8 cellular contexts compared by ENCODE assay signal in genomic region chr12:57229041-57229633, GRCh38. TPM values are rescaled to one million over a fixed set of nuclear protein-coding genes. Genes with fewer than 3 reads are reported as not detected.
A peak's percentile ranks its signal among the peaks of the same experiment; 100 is the strongest.
DNase-seq lines count a peak whose midpoint lies in the region; ATAC-seq, FAIRE-seq and TF ChIP-seq lines count a peak whose summit lies in the region.

No MANE protein-coding gene starts in this region.

- 12% methylated on average over 9 of the region's 9 CpGs; no CpG with 5 or more reads in 1 of the 2 donors for WGBS in transverse colon (ENCODE audit: low coverage in 1 of 2), 2 donors

- H3K9me3 Mint-ChIP-seq in activated B cell treated with CpG ODN at 0.5 μM for 24 hours: no peaks in the 10 kb centered on the region
- H3K9me3 Mint-ChIP-seq in immature natural killer cell: no peaks in the 10 kb centered on the region

- H3K4me1 Mint-ChIP-seq in activated B cell treated with CpG ODN at 0.5 μM for 24 hours: peaks cover 79% of the 10 kb centered on the region
- H3K4me1 Mint-ChIP-seq in immature natural killer cell: peaks cover 47 to 59% of the 10 kb centered on the region in 2 donors

- no peak for TF ChIP-seq EP300 in transverse colon (IDR thresholded peaks at IDR 0.05; ENCODE audit: low read depth)

- peaks cover 3% of the 10 kb centered on the region for H3K27me3 Mint-ChIP-seq in activated B cell treated with CpG ODN at 0.5 μM for 24 hours
- peaks cover 20 to 29% (median 25%) of the 10 kb centered on the region in 3 donors for H3K27me3 Mint-ChIP-seq in immature natural killer cell (ENCODE audit: low read depth in 3 of 3)

- H3K9me3 ChIP-seq in transverse colon (no peaks in the 10 kb centered on the region), kidney (ENCODE audit: control insufficient read depth in 1 of 2, low read length in 2 of 2) (no peaks in the 10 kb centered on the region)

- H3K4me3 ChIP-seq in GM12865 (ENCODE audit: low read depth, low read length): peak overlapping the region; percentile 97
- peak overlapping the region in 3 of 4 donors; percentile 51 to 75 (median 58) for H3K4me3 ChIP-seq in transverse colon
- peak overlapping the region in 1 of 2 donors; percentile 94 for H3K4me3 ChIP-seq in kidney (ENCODE audit: low read length in 2 of 2)

- peak overlapping the region in 3 of 4 donors; percentile 74 to 84 (median 76) for H3K27ac ChIP-seq in transverse colon
- no peak overlapping the region for H3K27ac ChIP-seq in kidney (ENCODE audit: low read depth in 2 of 2, low read length in 2 of 2)

- H3K27ac Mint-ChIP-seq in activated B cell treated with CpG ODN at 0.5 μM for 24 hours (peak overlapping the region; percentile 97), immature natural killer cell (peak overlapping the region; percentile 6 to 97 (median 92))

- peaks cover 0 to 16% (median 0%) of the 10 kb centered on the region in 4 donors for H3K36me3 ChIP-seq in transverse colon
- peaks cover 11 to 23% of the 10 kb centered on the region in 2 donors for H3K36me3 ChIP-seq in kidney (ENCODE audit: control insufficient read depth in 1 of 2, insufficient read depth in 2 of 2, low read length in 2 of 2)

- intact Hi-C loops in activated B cell treated with CpG ODN at 0.5 μM for 24 hours (cut with micrococcal nuclease) (loop anchor here (1.0 to 10.0 kb wide), 3 partner anchors 10 to 396 kb away; partner anchors contain the start of gene NXPH4), transverse colon (cut with DNase I; ENCODE audit: low total_unique reads) (no loop called here), kidney (cut with DNase I) (no loop called here)

- POLR2A ChIA-PET in activated B cell treated with CpG ODN at 0.5 μM for 24 hours (lab: Charles Lee): interaction anchor here (0.6 to 10.6 kb wide), 13 partner anchors 8 to 527 kb away, joined by 3 to 268 read pairs (median 5); partner anchors contain the start of genes DDIT3, LRP1, NXPH4 and STAT6

- H3K4me1 ChIP-seq in transverse colon (peaks cover 19 to 48% (median 31%) of the 10 kb centered on the region in 4 donors), kidney (ENCODE audit: control insufficient read depth in 1 of 2, insufficient read depth in 1 of 2, low read depth in 1 of 2, low read length in 2 of 2) (peaks cover 8 to 9% of the 10 kb centered on the region in 2 donors)

- FAIRE-seq in kidney (lab: Jason Lieb, UNC): no peak

- TF ChIP-seq POLR2A in transverse colon (IDR thresholded peaks at IDR 0.05): no peak

- H3K36me3 Mint-ChIP-seq in activated B cell treated with CpG ODN at 0.5 μM for 24 hours (ENCODE audit: low read depth): peaks cover 46% of the 10 kb centered on the region
- peaks cover 10 to 21% (median 10%) of the 10 kb centered on the region in 3 donors for H3K36me3 Mint-ChIP-seq in immature natural killer cell

- in situ Hi-C loops in transverse colon (cut with MboI; ENCODE audit: low pct_ligation_motif_present in 1 of 4, low pct_unique_long_range_greater_than_20kb in 1 of 4, low sequenced_read_pairs in 3 of 4): no loop called here

- ATAC-seq in HG03097 (IDR thresholded peaks at IDR 0.05; ENCODE audit: low FRiP score, unreplicated experiment): peak; percentile 14
- peak; percentile 1 for ATAC-seq in activated B cell treated with CpG ODN at 0.5 μM for 24 hours (ENCODE audit: low read depth)

- no peak for TF ChIP-seq CTCF in GM12865 (IDR thresholded peaks at IDR 0.05; ENCODE audit: insufficient read depth, low read depth, low read length, missing control alignments)
- no peak for TF ChIP-seq CTCF in activated B cell treated with CpG ODN at 0.5 μM for 24 hours (IDR thresholded peaks at IDR 0.05)
- TF ChIP-seq CTCF in transverse colon (IDR thresholded peaks at IDR 0.05): peak; percentile 10 to 55 (median 30)
- TF ChIP-seq CTCF in kidney (IDR thresholded peaks at IDR 0.05; ENCODE audit: borderline replicate concordance, extremely low read depth, insufficient read depth): no peak

- H3K4me3 Mint-ChIP-seq in activated B cell treated with CpG ODN at 0.5 μM for 24 hours (peak overlapping the region; percentile 98), immature natural killer cell (peak overlapping the region; percentile 94 to 99 (median 96))

- H3K27me3 ChIP-seq in transverse colon: peaks cover 32% of the 10 kb centered on the region

- DNase-seq in GM12865 (ENCODE audit: low read depth) (peak; percentile 44), activated B cell treated with CpG ODN at 0.5 μM for 24 hours (no peak), immature natural killer cell (peak in 1 of 3 donors; percentile 56), transverse colon (no peak), kidney (no peak), NCI-H1694 (lab: John Stamatoyannopoulos, UW) (no peak), activated gamma-delta T cell treated with Interleukin-2 at 50 U/mL for 16 hours (no peak)

- no peak overlapping the region for H3K9ac ChIP-seq in kidney (ENCODE audit: low read length in 2 of 2)

- CTCF ChIA-PET in activated B cell treated with CpG ODN at 0.5 μM for 24 hours (lab: Charles Lee): interaction anchor here (1.1 to 20.9 kb wide), 5 partner anchors 8 to 102 kb away, joined by 3 to 390 read pairs (median 21); partner anchors contain the start of gene NXPH4

RNA-seq across cellular contexts. Expression of gene SHMT2, which starts 0.4 kb away (rescaled TPM):
- total RNA-seq in activated B cell treated with CpG ODN at 0.5 μM for 24 hours: 268 and 270 TPM in 2 replicates
- polyA plus RNA-seq in immature natural killer cell: 10 to 100 TPM; 43.1 to 50.8 (median 49.3) TPM
- total RNA-seq in transverse colon: 100 to 1,000 TPM in 1 of 4 donors, 10 to 100 TPM in 3; 29.2 to 104 (median 33.4) TPM
- total RNA-seq in kidney: 70.1 TPM
- polyA plus RNA-seq in kidney (ENCODE audit: insufficient read depth, low read depth, low replicate concordance): 49.3 TPM

RNA-seq across cellular contexts. Expression of gene NXPH4, which starts 12.5 kb away (rescaled TPM):
- 3.4 and 3.5 TPM in 2 replicates for total RNA-seq in activated B cell treated with CpG ODN at 0.5 μM for 24 hours
- polyA plus RNA-seq in immature natural killer cell: not detected
- total RNA-seq in transverse colon: not detected
- 0.16 TPM for total RNA-seq in kidney
- 0.71 TPM for polyA plus RNA-seq in kidney (ENCODE audit: insufficient read depth, low read depth, low replicate concordance)

RNA-seq across cellular contexts. Expression of gene STAC3, which starts 21.9 kb away (rescaled TPM):
- 4.6 and 5.5 TPM in 2 replicates for total RNA-seq in activated B cell treated with CpG ODN at 0.5 μM for 24 hours
- not detected for polyA plus RNA-seq in immature natural killer cell
- total RNA-seq in transverse colon: 1 to 10 TPM; 1.8 to 3.3 (median 1.9) TPM
- total RNA-seq in kidney: 3.1 TPM
- 1.5 TPM for polyA plus RNA-seq in kidney (ENCODE audit: insufficient read depth, low read depth, low replicate concordance)

Comparison
In these comparisons a context has a peak if more than half of its experiments do, and no peak if none do; other contexts are left out.
1. CTCF ChIP-seq: peak in transverse colon (5 of 5); none in GM12865 (single experiment), activated B cell treated with CpG ODN at 0.5 μM for 24 hours (single experiment) and kidney (single experiment).
2. H3K27ac ChIP-seq: peak in transverse colon (3 of 4); none in kidney (0 of 2).